23 cellular contexts compared by ENCODE assay signal in the genomic region with DNA sequence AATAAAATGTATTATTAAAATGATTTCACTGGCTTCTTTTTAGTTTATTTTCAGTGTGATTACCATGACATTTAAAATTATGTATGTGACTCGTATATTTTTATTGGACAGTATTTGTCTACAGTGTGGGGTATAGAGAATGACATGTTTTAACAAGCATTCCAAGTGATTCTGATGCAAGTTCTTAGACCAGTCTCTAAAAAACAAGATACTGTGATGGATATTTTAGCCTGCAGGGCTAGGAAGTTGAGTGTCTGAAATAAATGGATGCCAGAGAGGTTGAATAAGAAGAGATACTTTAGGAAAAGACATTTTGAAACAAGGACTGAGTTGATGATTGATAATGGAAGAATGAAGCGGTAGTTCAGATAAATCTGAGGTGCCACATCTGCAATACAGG. TPM values are rescaled to one million over a fixed set of nuclear protein-coding genes. Genes with fewer than 3 reads are reported as not detected.
A peak's percentile ranks its signal among the peaks of the same experiment; 100 is the strongest.
DNase-seq lines count a peak whose midpoint lies in the region; ATAC-seq and TF ChIP-seq lines count a peak whose summit lies in the region.
"Had no signal": no experiment of that assay in that cellular context is flagged by ENCODE, and none has a peak within 500 bp of the region (broad histone marks: within the 10 kb centered on the region; RNA-seq: fewer than 3 reads in every experiment).

No MANE protein-coding gene starts in this region.

- peak overlapping the region; percentile 40 for H3K4me3 Mint-ChIP-seq in chondrocyte (ENCODE audit: unreplicated experiment)
- H3K4me3 Mint-ChIP-seq: memory B cell; stimulated activated naive B cell treated with anti-CD40 and anti-IgM and Interleukin-4, amounts not matched to agents 10 μg/mL and 1 μg/mL and 100 μg/mL, for 72 hours had no signal

- no peak for TF ChIP-seq CTCF in AG09309 (IDR thresholded peaks at IDR 0.05; ENCODE audit: control insufficient read depth, insufficient read depth, low read depth, low read length, missing control alignments)
- no peak for TF ChIP-seq CTCF in chondrocyte (IDR thresholded peaks at IDR 0.05)

- no peak for ATAC-seq in HG02798 (IDR thresholded peaks at IDR 0.05; ENCODE audit: poor library complexity, unreplicated experiment)
- ATAC-seq in HG03457 (IDR thresholded peaks at IDR 0.05; ENCODE audit: unreplicated experiment): no peak
- ATAC-seq in HG02981 (IDR thresholded peaks at IDR 0.05; ENCODE audit: unreplicated experiment): no peak
- ATAC-seq: PC-3; stimulated activated naive B cell treated with anti-CD40 and anti-IgM and Interleukin-4, amounts not matched to agents 10 μg/mL and 1 μg/mL and 100 μg/mL, for 72 hours had no signal

- H3K9me3 Mint-ChIP-seq in chondrocyte (ENCODE audit: low read depth): no peaks in the 10 kb centered on the region
- H3K9me3 Mint-ChIP-seq: CD4-positive, CD25-positive, alpha-beta regulatory T cell; memory B cell; stimulated activated naive B cell treated with anti-CD40 and anti-IgM and Interleukin-4, amounts not matched to agents 10 μg/mL and 1 μg/mL and 100 μg/mL, for 72 hours had no signal

- no peak overlapping the region for H3K4me3 ChIP-seq in AG09309 (ENCODE audit: control insufficient read depth, low read depth, low read length)
- H3K4me3 ChIP-seq: smooth muscle cell, testis, uterus had no signal

- H3K36me3 Mint-ChIP-seq in chondrocyte (ENCODE audit: low read depth): no peaks in the 10 kb centered on the region
- H3K36me3 Mint-ChIP-seq: CD4-positive, CD25-positive, alpha-beta regulatory T cell; memory B cell; stimulated activated naive B cell treated with anti-CD40 and anti-IgM and Interleukin-4, amounts not matched to agents 10 μg/mL and 1 μg/mL and 100 μg/mL, for 72 hours had no signal

- H3K27me3 Mint-ChIP-seq in chondrocyte (ENCODE audit: low read depth): no peaks in the 10 kb centered on the region
- H3K27me3 Mint-ChIP-seq: CD4-positive, CD25-positive, alpha-beta regulatory T cell; memory B cell; stimulated activated naive B cell treated with anti-CD40 and anti-IgM and Interleukin-4, amounts not matched to agents 10 μg/mL and 1 μg/mL and 100 μg/mL, for 72 hours had no signal

- peak overlapping the region; percentile 95 for H3K27ac Mint-ChIP-seq in chondrocyte (ENCODE audit: unreplicated experiment)
- H3K27ac Mint-ChIP-seq: memory B cell; stimulated activated naive B cell treated with anti-CD40 and anti-IgM and Interleukin-4, amounts not matched to agents 10 μg/mL and 1 μg/mL and 100 μg/mL, for 72 hours had no signal

- DNase-seq in AG09309 (ENCODE audit: low read depth) (peak; percentile 32), HCEC 1CT (peak; percentile 29), chondrocyte (ENCODE audit: low spot score) (no peak), foreskin melanocyte (peak; percentile 52), activated gamma-delta T cell (lab: John Stamatoyannopoulos, UW) (no peak)
- DNase-seq: amniotic stem cell; CD4-positive, CD25-positive, alpha-beta regulatory T cell; DMS 273 treated with DMSO at 0.1 percent for 48 hours; NCI-H1048; NCI-H2029 treated with DMSO at 0.1 percent for 48 hours; NCI-H345; PC-3; SHP77 treated with DMSO at 0.1 percent for 48 hours; stimulated activated CD4-positive, alpha-beta T cell treated with anti-CD3 and anti-CD28 coated beads, Interleukin-2, amount 100 ng/mL, for 48 hours; stimulated activated naive B cell treated with anti-CD40 and anti-IgM and Interleukin-4, amounts not matched to agents 10 μg/mL and 1 μg/mL and 100 μg/mL, for 72 hours; T-helper 1 cell; testis; uterus had no signal

- H3K4me1 Mint-ChIP-seq in chondrocyte (ENCODE audit: low read depth): peaks cover 49% of the 10 kb centered on the region

RNA-seq across cellular contexts. Expression of a gene that starts 3.5 kb away (rescaled TPM):
- total RNA-seq in chondrocyte: 7.7 to 9.8 TPM (median 9.4 TPM) in 3 replicates

Comparison
In these comparisons a context has a peak if more than half of its experiments do, and no peak if none do; other contexts are left out.
1. DNase-seq: peak in AG09309 (single experiment), HCEC 1CT (single experiment) and foreskin melanocyte (single experiment); none in chondrocyte (single experiment) and activated gamma-delta T cell (single experiment).